In genomic region chr22:26714971-26715370, GRCh38 we compare ENCODE assay signal across 21 cellular contexts. TPM values are rescaled to one million over a fixed set of nuclear protein-coding genes. Genes with fewer than 3 reads are reported as not detected.
DNase-seq lines count a peak whose midpoint lies in the region; ATAC-seq, FAIRE-seq and TF ChIP-seq lines count a peak whose summit lies in the region.
"Had no signal": no experiment of that assay in that cellular context is flagged by ENCODE, and none has a peak within 500 bp of the region (broad histone marks: within the 10 kb centered on the region; RNA-seq: fewer than 3 reads in every experiment).

No MANE protein-coding gene starts in this region.

- DNase-seq in A549 (ENCODE audit: low read depth in 1 of 2, low spot score in 1 of 2) (no peak), HFFc6 (no peak), neural progenitor cell (ENCODE audit: low spot score) (no peak), stomach (no peak), type B pancreatic cell (ENCODE audit: extremely low spot score, unreplicated experiment) (no peak), epidermal melanocyte (ENCODE audit: insufficient read length, low spot score) (no peak)
- no peak for DNase-seq in activated CD4-positive, alpha-beta T cell treated with anti-CD3 and anti-CD28 coated beads for 48 hours
- DNase-seq: C1 segment of cervical spinal cord; DMS79; H7; Karpas-422; MG63; NCI-H1092; NCI-H146; NCI-H2029 treated with DMSO at 0.1 percent for 48 hours; NCI-H446 treated with DMSO at 0.1 percent for 48 hours; NK-92 treated with Interleukin-12 subunit alpha and Interleukin-12 subunit beta, amount 100 ng/mL, for 24 hours; Peyer's patch had no signal

- H2AFZ ChIP-seq in neural progenitor cell (replicated peaks) = peak overlapping the region; percentile 54

- FAIRE-seq in A549 (lab: Jason Lieb, UNC) = no peak
- FAIRE-seq: HTR-8/SVneo had no signal

- H3K4me3 ChIP-seq in A549 (no peak overlapping the region), neural progenitor cell (no peak overlapping the region), stomach (no peak overlapping the region)
- H3K4me3 ChIP-seq: MG63, Peyer's patch had no signal

- 90% methylated on average over 9 of the region's 11 CpGs for WGBS in A549 (ENCODE audit: missing lambda C conversion rate)
- WGBS in stomach, 5 donors = 81 to 90% (median 86%) methylated on average over 11 of the region's 11 CpGs

- H3K9me3 Mint-ChIP-seq in HFFc6 = no peaks in the 10 kb centered on the region
- no peaks in the 10 kb centered on the region for H3K9me3 Mint-ChIP-seq in neural progenitor cell
- no peaks in the 10 kb centered on the region for H3K9me3 Mint-ChIP-seq in type B pancreatic cell
- H3K9me3 Mint-ChIP-seq: IgD-negative memory B cell had no signal

- POLR2A ChIA-PET in A549 (lab: Yijun Ruan, JAX) = no interaction called here

- no peaks in the 10 kb centered on the region for H4K20me1 ChIP-seq in neural progenitor cell (ENCODE audit: low read depth)

- peaks cover 81% of the 10 kb centered on the region for H3K4me1 Mint-ChIP-seq in HFFc6 (ENCODE audit: low read depth)
- peaks cover 25% of the 10 kb centered on the region for H3K4me1 Mint-ChIP-seq in neural progenitor cell
- peaks cover 15% of the 10 kb centered on the region for H3K4me1 Mint-ChIP-seq in type B pancreatic cell (ENCODE audit: unreplicated experiment)

- H3K27me3 ChIP-seq in neural progenitor cell (no peaks in the 10 kb centered on the region), stomach (no peaks in the 10 kb centered on the region)
- H3K27me3 ChIP-seq: MG63, Peyer's patch had no signal

- no peak for TF ChIP-seq POLR2A in A549 (IDR thresholded peaks at IDR 0.05; ENCODE audit: low read length)
- TF ChIP-seq POLR2A in stomach (IDR thresholded peaks at IDR 0.05) = no peak

- peaks cover 12% of the 10 kb centered on the region for H3K36me3 Mint-ChIP-seq in HFFc6 (ENCODE audit: low read depth)
- H3K36me3 Mint-ChIP-seq in neural progenitor cell = peaks cover 2% of the 10 kb centered on the region
- peaks cover 4% of the 10 kb centered on the region for H3K36me3 Mint-ChIP-seq in type B pancreatic cell

- intact Hi-C loops in stomach (cut with DNase I; ENCODE audit: low total_unique reads) = no loop called here

- H3K27ac ChIP-seq in A549 = peak overlapping the region; percentile 19 to 73; a peak in 3 of 6 replicates
- peak overlapping the region; percentile 48 for H3K27ac ChIP-seq in cingulate gyrus (ENCODE audit: low read depth, low read length)
- no peak overlapping the region for H3K27ac ChIP-seq in neural progenitor cell
- no peak overlapping the region for H3K27ac ChIP-seq in stomach
- H3K27ac ChIP-seq: Peyer's patch had no signal

- CTCF ChIA-PET in A549 (lab: Yijun Ruan, JAX) = interaction anchor here (1.6 kb wide), 1 partner anchor 36 kb away, joined by 4 read pairs; no protein-coding TSS in a partner anchor

- H3K4me1 ChIP-seq in A549 (peaks cover 40% of the 10 kb centered on the region), neural progenitor cell (peaks cover 15% of the 10 kb centered on the region), stomach (no peaks in the 10 kb centered on the region)
- H3K4me1 ChIP-seq: Peyer's patch had no signal

- TF ChIP-seq EP300 in A549 (IDR thresholded peaks at IDR 0.05) = no peak
- no peak for TF ChIP-seq EP300 in stomach (IDR thresholded peaks at IDR 0.05)

- TF ChIP-seq CTCF in A549 (IDR thresholded peaks at IDR 0.05) (no peak), HFFc6 (IDR thresholded peaks at IDR 0.05) (no peak), neural progenitor cell (IDR thresholded peaks at IDR 0.05) (no peak), stomach (IDR thresholded peaks at IDR 0.05) (no peak), type B pancreatic cell (conservative IDR thresholded peaks at IDR 0.05) (no peak)

- H3K4me2 ChIP-seq in A549 = no peak overlapping the region
- H3K4me2 ChIP-seq in neural progenitor cell = peak overlapping the region; percentile 49

- H3K79me2 ChIP-seq in neural progenitor cell (ENCODE audit: low read depth) = no peaks in the 10 kb centered on the region

- no peaks in the 10 kb centered on the region for H3K36me3 ChIP-seq in neural progenitor cell
- peaks cover 3 to 34% (median 32%) of the 10 kb centered on the region in 4 donors for H3K36me3 ChIP-seq in stomach

- H3K27ac Mint-ChIP-seq in HFFc6 (peak overlapping the region; percentile 93), neural progenitor cell (peak overlapping the region; percentile 8), type B pancreatic cell (no peak overlapping the region)

- peaks cover 2% of the 10 kb centered on the region for H3F3A ChIP-seq in neural progenitor cell (ENCODE audit: low read depth)

- H3K27me3 Mint-ChIP-seq in HFFc6 (ENCODE audit: insufficient read depth) (peaks cover 1% of the 10 kb centered on the region), neural progenitor cell (ENCODE audit: insufficient read depth, low read depth) (no peaks in the 10 kb centered on the region), type B pancreatic cell (no peaks in the 10 kb centered on the region)
- H3K27me3 Mint-ChIP-seq: IgD-negative memory B cell had no signal

- H3K4me3 Mint-ChIP-seq in HFFc6 = peak overlapping the region; percentile 77
- H3K4me3 Mint-ChIP-seq in neural progenitor cell = no peak overlapping the region
- H3K4me3 Mint-ChIP-seq in type B pancreatic cell = no peak overlapping the region
- H3K4me3 Mint-ChIP-seq: IgD-negative memory B cell had no signal

- no peak for ATAC-seq in A549

- no peak for TF ChIP-seq RAD21 in A549 (conservative IDR thresholded peaks at IDR 0.05 in 1 of 2, IDR thresholded peaks at IDR 0.05 in 1 of 2)

- no peak overlapping the region for H3K9ac ChIP-seq in neural progenitor cell

- H3K9me3 ChIP-seq in A549 (no peaks in the 10 kb centered on the region), neural progenitor cell (ENCODE audit: low read depth) (no peaks in the 10 kb centered on the region), stomach (no peaks in the 10 kb centered on the region)
- H3K9me3 ChIP-seq: MG63, Peyer's patch had no signal

TF ChIP-seq in A549, 52 proteins besides CTCF, POLR2A, EP300 and RAD21:
- TF ChIP-seq JUN (IDR thresholded peaks at IDR 0.05) (no peak), TFCP2L1 (CRISPR knock-in tag; IDR thresholded peaks at IDR 0.05) (no peak), HOXB13 (CRISPR knock-in tag; IDR thresholded peaks at IDR 0.05; ENCODE audit: low read depth) (no peak), GATA3 (IDR thresholded peaks at IDR 0.05; ENCODE audit: borderline replicate concordance) (no peak), ZNF302 (CRISPR knock-in tag; IDR thresholded peaks at IDR 0.05) (no peak), PHF8 (IDR thresholded peaks at IDR 0.05; ENCODE audit: borderline replicate concordance, low read depth) (no peak), CBX2 (IDR thresholded peaks at IDR 0.05; ENCODE audit: borderline replicate concordance, low read depth) (no peak), JUNB (IDR thresholded peaks at IDR 0.05) (no peak), USF2 (IDR thresholded peaks at IDR 0.05) (no peak)

RNA-seq across cellular contexts. Expression of gene MIAT, which starts 57.6 kb away (rescaled TPM):
- 2.2 and 3.1 TPM in 2 replicates for polyA plus RNA-seq in A549 (2011; rRNA removed)
- polyA plus RNA-seq in A549 (2012; cell fraction: cytosol; rRNA removed) = 0.36 and 0.48 TPM in 2 replicates
- polyA plus RNA-seq in A549 (2012; cell fraction: nucleus; rRNA removed) = 2.7 and 4.2 TPM in 2 replicates
- 1.1 to 2.2 TPM (median 1.5 TPM) in 3 replicates for polyA plus RNA-seq in A549 (2017; fragmentation: RNase III; extraction: RNeasy Plus Mini Kit Qiagen cat#74134 plus additional on column Dnase treatment)
- 3.3 and 5.2 TPM in 2 replicates for polyA minus RNA-seq in A549 (2011; rRNA and poly(A)+ RNA removed)
- total RNA-seq in HFFc6 (2021; fragmentation: NEBNext Ultra II Directional; extraction: Animal tissue kit (Norgen Biotek cat#: 25700)) = under 1 TPM; 0.55 to 0.89 (median 0.75) TPM
- 262 and 277 TPM in 2 replicates for total RNA-seq in neural progenitor cell (ENCODE audit: low replicate concordance)
- total RNA-seq in stomach = 10 to 100 TPM in 1 of 5 donors, 1 to 10 TPM in 2, under 1 TPM in 2; under 0.01 to 29.8 (median 1.9) TPM
- under 1 TPM; 0.12 to 0.38 (median 0.15) TPM for polyA plus RNA-seq in stomach
- total RNA-seq in type B pancreatic cell (ENCODE audit: low replicate concordance) = 5.9 and 12.2 TPM in 2 replicates

Comparison
In these comparisons a context has a peak if more than half of its experiments do, and no peak if none do; other contexts are left out.
1. H3K27ac ChIP-seq: peak in A549 (2 of 2) and cingulate gyrus (single experiment); none in neural progenitor cell (single experiment) and stomach (0 of 5).